ENCODE assay signal across 1 cellular context in genomic region chr15:29863438-29863837, GRCh38.
TF ChIP-seq lines count a peak whose summit lies in the region.

No MANE protein-coding gene starts in this region.

TF ChIP-seq in IMR-90, 13 proteins besides CTCF, POLR2A, EP300 and RAD21 (continued from another document):
- TF ChIP-seq RCOR1 (IDR thresholded peaks at IDR 0.05; ENCODE audit: insufficient replicate concordance, low read length): no peak
TF ChIP-seq in IMR-90: peak in this region for 0.
